8 cellular contexts compared by ENCODE assay signal in the genomic region with DNA sequence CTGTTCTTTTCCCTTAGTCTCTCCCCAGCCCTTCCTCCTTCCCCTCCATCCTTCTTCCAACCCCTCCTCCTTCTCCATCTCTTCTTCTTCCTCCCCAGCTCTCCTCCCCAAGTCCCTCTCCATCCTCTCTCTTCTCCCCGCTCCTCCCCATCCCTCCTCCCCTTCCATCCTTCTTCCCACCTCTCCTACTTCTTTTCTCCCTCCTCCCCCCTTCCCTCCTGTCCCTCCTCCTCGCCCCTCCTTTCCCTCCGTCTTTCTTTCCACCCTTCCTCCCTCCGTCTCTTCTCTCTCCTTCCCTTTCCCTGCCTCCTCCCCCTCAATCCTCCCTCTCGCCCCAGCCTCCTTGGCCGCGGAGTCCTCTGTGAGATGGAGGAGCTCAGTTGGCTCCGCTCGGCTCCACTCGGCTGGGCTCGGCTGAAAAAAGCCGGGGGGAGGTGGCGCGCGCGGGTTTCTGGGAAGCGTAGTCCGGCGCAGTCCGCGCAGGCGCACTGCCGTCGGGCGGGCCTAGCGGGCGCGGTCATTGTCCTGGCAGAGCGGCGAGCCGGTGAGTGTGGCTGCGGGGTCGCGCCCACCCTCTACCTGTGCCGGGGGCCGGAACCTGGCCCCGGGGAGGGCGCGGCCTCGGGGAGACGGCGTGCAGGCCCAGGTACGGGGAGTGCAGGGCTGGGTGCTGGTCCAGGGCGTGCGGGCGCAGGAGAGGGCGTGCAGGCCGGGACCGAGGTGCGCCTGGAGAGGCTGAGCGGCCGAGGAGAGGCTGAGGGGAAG. TPM values are rescaled to one million over a fixed set of nuclear protein-coding genes. Genes with fewer than 3 reads are reported as not detected.
A peak's percentile ranks its signal among the peaks of the same experiment; 100 is the strongest.
DNase-seq lines count a peak whose midpoint lies in the region; ATAC-seq, FAIRE-seq and TF ChIP-seq lines count a peak whose summit lies in the region.

A gene (plus strand): TSS at position 520 of the 765 bp plus-strand sequence. CDS start 6,257 bp downstream, outside the sequence.

- H3K9me3 Mint-ChIP-seq in activated CD4-positive, alpha-beta T cell treated with anti-CD3 and anti-CD28 coated beads for 36 hours (ENCODE audit: low read depth) = peaks cover 19% of the 10 kb centered on the region

- H3K36me3 Mint-ChIP-seq in activated CD4-positive, alpha-beta T cell treated with anti-CD3 and anti-CD28 coated beads for 36 hours (ENCODE audit: low read depth) = peaks cover 35% of the 10 kb centered on the region

- CTCF ChIA-PET in A549 (lab: Yijun Ruan, JAX) = interaction anchor here (0.6 kb wide), 1 partner anchor 41 kb away, joined by 3 read pairs; no protein-coding TSS in a partner anchor
- CTCF ChIA-PET in activated CD4-positive, alpha-beta T cell treated with anti-CD3 and anti-CD28 coated beads for 36 hours (lab: Charles Lee) = no interaction called here

- no peak for TF ChIP-seq RAD21 in A549 (conservative IDR thresholded peaks at IDR 0.05 in 1 of 2, IDR thresholded peaks at IDR 0.05 in 1 of 2)

- peak; percentile 92 to 94 for DNase-seq in A549 (ENCODE audit: low read depth in 1 of 2, low spot score in 1 of 2)
- peak; percentile 57 to 93 for DNase-seq in NCI-H446 (lab: John Stamatoyannopoulos, UW)
- DNase-seq in activated CD4-positive, alpha-beta T cell treated with anti-CD3 and anti-CD28 coated beads for 36 hours = peak; percentile 94
- peak; percentile 88 for DNase-seq in kidney tubule cell (ENCODE audit: low spot score)
- peak; percentile 78 to 87 for DNase-seq in stimulated activated CD4-positive, alpha-beta T cell treated with anti-CD3 and anti-CD28 coated beads, Interleukin-15, amount 100 ng/mL, for 48 hours (ENCODE audit: low read depth in 2 of 2)

- 4% methylated on average over 7 of the region's 52 CpGs for WGBS in A549 (ENCODE audit: missing lambda C conversion rate)

- H3K4me3 ChIP-seq in A549 = peak within 1 kb of the TSS; percentile 60

- ATAC-seq in A549 (peak; percentile 93 to 98), GM18870 (IDR thresholded peaks at IDR 0.05; ENCODE audit: unreplicated experiment) (peak; percentile 67), HG03139 (IDR thresholded peaks at IDR 0.05; ENCODE audit: unreplicated experiment) (peak; percentile 88)
- peak; percentile 98 for ATAC-seq in activated CD4-positive, alpha-beta T cell treated with anti-CD3 and anti-CD28 coated beads for 36 hours

- H3K27me3 Mint-ChIP-seq in activated CD4-positive, alpha-beta T cell treated with anti-CD3 and anti-CD28 coated beads for 36 hours = no peaks in the 10 kb centered on the region

- no peak for TF ChIP-seq EP300 in A549 (IDR thresholded peaks at IDR 0.05)

- H3K27ac Mint-ChIP-seq in activated CD4-positive, alpha-beta T cell treated with anti-CD3 and anti-CD28 coated beads for 36 hours = peak within 1 kb of the TSS; percentile 71

- intact Hi-C loops in activated CD4-positive, alpha-beta T cell treated with anti-CD3 and anti-CD28 coated beads for 36 hours (cut with DNase I, micrococcal nuclease) = loop anchor here (1.0 to 10.0 kb wide), 11 partner anchors 28 to 1407 kb away; a partner anchor contains a TSS

- peak within 1 kb of the TSS; percentile 70 for H3K4me2 ChIP-seq in A549

- TF ChIP-seq POLR2A in A549 (IDR thresholded peaks at IDR 0.05; ENCODE audit: low read length) = peak; percentile 60

- no peaks in the 10 kb centered on the region for H3K4me1 ChIP-seq in A549

- TF ChIP-seq CTCF in A549 (IDR thresholded peaks at IDR 0.05) = no peak

- H3K9me3 ChIP-seq in A549 = peaks cover 78% of the 10 kb centered on the region

- peaks cover 19% of the 10 kb centered on the region for H3K4me1 Mint-ChIP-seq in activated CD4-positive, alpha-beta T cell treated with anti-CD3 and anti-CD28 coated beads for 36 hours

- POLR2A ChIA-PET in A549 (lab: Yijun Ruan, JAX) = interaction anchor here (0.7 to 1.4 kb wide), 5 partner anchors 27 to 1814 kb away, joined by 3 to 9 read pairs (median 3); a partner anchor contains a TSS
- POLR2A ChIA-PET in activated CD4-positive, alpha-beta T cell treated with anti-CD3 and anti-CD28 coated beads for 36 hours (lab: Charles Lee) = interaction anchor here (0.6 to 0.9 kb wide), 3 partner anchors 11 to 277 kb away, joined by 3 to 5 read pairs (median 3); a partner anchor contains a TSS

- H3K27ac ChIP-seq in A549 (peak within 1 kb of the TSS; percentile 69 to 92), cingulate gyrus (ENCODE audit: low read depth, low read length) (peak within 1 kb of the TSS; percentile 85)

- FAIRE-seq in A549 (lab: Jason Lieb, UNC) = no peak

- peak within 1 kb of the TSS; percentile 87 for H3K4me3 Mint-ChIP-seq in activated CD4-positive, alpha-beta T cell treated with anti-CD3 and anti-CD28 coated beads for 36 hours

TF ChIP-seq in A549, 52 proteins besides CTCF, POLR2A, EP300 and RAD21 (continues in another document):
- TF ChIP-seq, protein P1, sequence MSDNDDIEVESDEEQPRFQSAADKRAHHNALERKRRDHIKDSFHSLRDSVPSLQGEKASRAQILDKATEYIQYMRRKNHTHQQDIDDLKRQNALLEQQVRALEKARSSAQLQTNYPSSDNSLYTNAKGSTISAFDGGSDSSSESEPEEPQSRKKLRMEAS (IDR thresholded peaks at IDR 0.05) = 0 out of 2 replicates have a peak, but pooled peaks have one; percentile 63
- TF ChIP-seq HOXB13 (CRISPR knock-in tag; IDR thresholded peaks at IDR 0.05; ENCODE audit: low read depth) (no peak), PHF8 (IDR thresholded peaks at IDR 0.05; ENCODE audit: borderline replicate concordance, low read depth) (peak; percentile 83), JUNB (IDR thresholded peaks at IDR 0.05) (no peak), ZSCAN20 (CRISPR knock-in tag; IDR thresholded peaks at IDR 0.05) (no peak), RCOR1 (IDR thresholded peaks at IDR 0.05; ENCODE audit: low read depth, low read length) (no peak), EHF (CRISPR knock-in tag; IDR thresholded peaks at IDR 0.05) (no peak), ZC3H11A (IDR thresholded peaks at IDR 0.05) (no peak), HEYL (CRISPR knock-in tag; IDR thresholded peaks at IDR 0.05) (no peak), TFCP2L1 (CRISPR knock-in tag; IDR thresholded peaks at IDR 0.05) (0 out of 2 replicates have a peak, but pooled peaks have one; percentile 47)
- TF ChIP-seq, protein P2, sequence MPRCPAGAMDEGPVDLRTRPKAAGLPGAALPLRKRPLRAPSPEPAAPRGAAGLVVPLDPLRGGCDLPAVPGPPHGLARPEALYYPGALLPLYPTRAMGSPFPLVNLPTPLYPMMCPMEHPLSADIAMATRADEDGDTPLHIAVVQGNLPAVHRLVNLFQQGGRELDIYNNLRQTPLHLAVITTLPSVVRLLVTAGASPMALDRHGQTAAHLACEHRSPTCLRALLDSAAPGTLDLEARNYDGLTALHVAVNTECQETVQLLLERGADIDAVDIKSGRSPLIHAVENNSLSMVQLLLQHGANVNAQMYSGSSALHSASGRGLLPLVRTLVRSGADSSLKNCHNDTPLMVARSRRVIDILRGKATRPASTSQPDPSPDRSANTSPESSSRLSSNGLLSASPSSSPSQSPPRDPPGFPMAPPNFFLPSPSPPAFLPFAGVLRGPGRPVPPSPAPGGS (IDR thresholded peaks at IDR 0.05) = 0 out of 3 replicates have a peak, but pooled peaks have one; percentile 25
- TF ChIP-seq, protein P3, sequence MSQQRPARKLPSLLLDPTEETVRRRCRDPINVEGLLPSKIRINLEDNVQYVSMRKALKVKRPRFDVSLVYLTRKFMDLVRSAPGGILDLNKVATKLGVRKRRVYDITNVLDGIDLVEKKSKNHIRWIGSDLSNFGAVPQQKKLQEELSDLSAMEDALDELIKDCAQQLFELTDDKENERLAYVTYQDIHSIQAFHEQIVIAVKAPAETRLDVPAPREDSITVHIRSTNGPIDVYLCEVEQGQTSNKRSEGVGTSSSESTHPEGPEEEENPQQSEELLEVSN (IDR thresholded peaks at IDR 0.05; ENCODE audit: borderline replicate concordance, low read depth) = 0 out of 2 replicates have a peak, but pooled peaks have one; percentile 54
- TF ChIP-seq, protein P4, sequence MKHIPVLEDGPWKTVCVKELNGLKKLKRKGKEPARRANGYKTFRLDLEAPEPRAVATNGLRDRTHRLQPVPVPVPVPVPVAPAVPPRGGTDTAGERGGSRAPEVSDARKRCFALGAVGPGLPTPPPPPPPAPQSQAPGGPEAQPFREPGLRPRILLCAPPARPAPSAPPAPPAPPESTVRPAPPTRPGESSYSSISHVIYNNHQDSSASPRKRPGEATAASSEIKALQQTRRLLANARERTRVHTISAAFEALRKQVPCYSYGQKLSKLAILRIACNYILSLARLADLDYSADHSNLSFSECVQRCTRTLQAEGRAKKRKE (CRISPR knock-in tag; IDR thresholded peaks at IDR 0.05; ENCODE audit: low read depth) = no peak
- TF ChIP-seq, protein P5, sequence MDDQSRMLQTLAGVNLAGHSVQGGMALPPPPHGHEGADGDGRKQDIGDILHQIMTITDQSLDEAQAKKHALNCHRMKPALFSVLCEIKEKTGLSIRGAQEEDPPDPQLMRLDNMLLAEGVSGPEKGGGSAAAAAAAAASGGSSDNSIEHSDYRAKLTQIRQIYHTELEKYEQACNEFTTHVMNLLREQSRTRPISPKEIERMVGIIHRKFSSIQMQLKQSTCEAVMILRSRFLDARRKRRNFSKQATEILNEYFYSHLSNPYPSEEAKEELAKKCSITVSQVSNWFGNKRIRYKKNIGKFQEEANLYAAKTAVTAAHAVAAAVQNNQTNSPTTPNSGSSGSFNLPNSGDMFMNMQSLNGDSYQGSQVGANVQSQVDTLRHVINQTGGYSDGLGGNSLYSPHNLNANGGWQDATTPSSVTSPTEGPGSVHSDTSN (IDR thresholded peaks at IDR 0.05) = no peak
- TF ChIP-seq, protein P6, sequence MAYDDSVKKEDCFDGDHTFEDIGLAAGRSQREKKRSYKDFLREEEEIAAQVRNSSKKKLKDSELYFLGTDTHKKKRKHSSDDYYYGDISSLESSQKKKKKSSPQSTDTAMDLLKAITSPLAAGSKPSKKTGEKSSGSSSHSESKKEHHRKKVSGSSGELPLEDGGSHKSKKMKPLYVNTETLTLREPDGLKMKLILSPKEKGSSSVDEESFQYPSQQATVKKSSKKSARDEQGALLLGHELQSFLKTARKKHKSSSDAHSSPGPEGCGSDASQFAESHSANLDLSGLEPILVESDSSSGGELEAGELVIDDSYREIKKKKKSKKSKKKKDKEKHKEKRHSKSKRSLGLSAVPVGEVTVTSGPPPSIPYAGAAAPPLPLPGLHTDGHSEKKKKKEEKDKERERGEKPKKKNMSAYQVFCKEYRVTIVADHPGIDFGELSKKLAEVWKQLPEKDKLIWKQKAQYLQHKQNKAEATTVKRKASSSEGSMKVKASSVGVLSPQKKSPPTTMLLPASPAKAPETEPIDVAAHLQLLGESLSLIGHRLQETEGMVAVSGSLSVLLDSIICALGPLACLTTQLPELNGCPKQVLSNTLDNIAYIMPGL (CRISPR knock-in tag; IDR thresholded peaks at IDR 0.05; ENCODE audit: borderline replicate concordance) = no peak

RNA-seq across cellular contexts. Expression of the gene that starts here (rescaled TPM):
- 6.7 and 6.8 TPM in 2 replicates for polyA plus RNA-seq in A549 (2011; rRNA removed)
- polyA plus RNA-seq in A549 (2012; cell fraction: cytosol; rRNA removed) = 10.0 and 15.1 TPM in 2 replicates
- 8.1 and 10.7 TPM in 2 replicates for polyA plus RNA-seq in A549 (2012; cell fraction: nucleus; rRNA removed)
- 6.9 to 8.1 TPM (median 7.9 TPM) in 3 replicates for polyA plus RNA-seq in A549 (2017; fragmentation: RNase III; extraction: RNeasy Plus Mini Kit Qiagen cat#74134 plus additional on column Dnase treatment)
- 8.0 and 8.6 TPM in 2 replicates for polyA minus RNA-seq in A549 (2011; rRNA and poly(A)+ RNA removed)
- total RNA-seq in activated CD4-positive, alpha-beta T cell treated with anti-CD3 and anti-CD28 coated beads for 36 hours = 1 to 10 TPM; 4.4 to 4.6 TPM

Comparison
In these comparisons a context has a peak if more than half of its experiments do, and no peak if none do; other contexts are left out.
1. Peak in every context shown above with its lines: DNase-seq, ATAC-seq, H3K4me3 ChIP-seq and H3K27ac ChIP-seq.